Comparison of ENCODE assay signal across 2 cellular contexts in genomic region chr9:125455876-125456275, GRCh38.
A peak's percentile ranks its signal among the peaks of the same experiment; 100 is the strongest.
TF ChIP-seq lines count a peak whose summit lies in the region.

No MANE protein-coding gene starts in this region.

TF ChIP-seq in HCT116, 20 proteins besides CTCF, POLR2A, EP300 and RAD21 (continued from another document):
- TF ChIP-seq, protein P1, sequence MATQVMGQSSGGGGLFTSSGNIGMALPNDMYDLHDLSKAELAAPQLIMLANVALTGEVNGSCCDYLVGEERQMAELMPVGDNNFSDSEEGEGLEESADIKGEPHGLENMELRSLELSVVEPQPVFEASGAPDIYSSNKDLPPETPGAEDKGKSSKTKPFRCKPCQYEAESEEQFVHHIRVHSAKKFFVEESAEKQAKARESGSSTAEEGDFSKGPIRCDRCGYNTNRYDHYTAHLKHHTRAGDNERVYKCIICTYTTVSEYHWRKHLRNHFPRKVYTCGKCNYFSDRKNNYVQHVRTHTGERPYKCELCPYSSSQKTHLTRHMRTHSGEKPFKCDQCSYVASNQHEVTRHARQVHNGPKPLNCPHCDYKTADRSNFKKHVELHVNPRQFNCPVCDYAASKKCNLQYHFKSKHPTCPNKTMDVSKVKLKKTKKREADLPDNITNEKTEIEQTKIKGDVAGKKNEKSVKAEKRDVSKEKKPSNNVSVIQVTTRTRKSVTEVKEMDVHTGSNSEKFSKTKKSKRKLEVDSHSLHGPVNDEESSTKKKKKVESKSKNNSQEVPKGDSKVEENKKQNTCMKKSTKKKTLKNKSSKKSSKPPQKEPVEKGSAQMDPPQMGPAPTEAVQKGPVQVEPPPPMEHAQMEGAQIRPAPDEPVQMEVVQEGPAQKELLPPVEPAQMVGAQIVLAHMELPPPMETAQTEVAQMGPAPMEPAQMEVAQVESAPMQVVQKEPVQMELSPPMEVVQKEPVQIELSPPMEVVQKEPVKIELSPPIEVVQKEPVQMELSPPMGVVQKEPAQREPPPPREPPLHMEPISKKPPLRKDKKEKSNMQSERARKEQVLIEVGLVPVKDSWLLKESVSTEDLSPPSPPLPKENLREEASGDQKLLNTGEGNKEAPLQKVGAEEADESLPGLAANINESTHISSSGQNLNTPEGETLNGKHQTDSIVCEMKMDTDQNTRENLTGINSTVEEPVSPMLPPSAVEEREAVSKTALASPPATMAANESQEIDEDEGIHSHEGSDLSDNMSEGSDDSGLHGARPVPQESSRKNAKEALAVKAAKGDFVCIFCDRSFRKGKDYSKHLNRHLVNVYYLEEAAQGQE (IDR thresholded peaks at IDR 0.05; ENCODE audit: low read depth) = no peak
- TF ChIP-seq ZBTB33 (IDR thresholded peaks at IDR 0.05; ENCODE audit: extremely low read depth, insufficient replicate concordance, low read length) (no peak), SP1 (IDR thresholded peaks at IDR 0.05; ENCODE audit: low read depth) (no peak), FOSL1 (IDR thresholded peaks at IDR 0.05; ENCODE audit: low read depth) (no peak)

TF ChIP-seq in K562, 482 proteins besides CTCF, POLR2A, EP300 and RAD21 (continued from another document):
- TF ChIP-seq, protein P2, sequence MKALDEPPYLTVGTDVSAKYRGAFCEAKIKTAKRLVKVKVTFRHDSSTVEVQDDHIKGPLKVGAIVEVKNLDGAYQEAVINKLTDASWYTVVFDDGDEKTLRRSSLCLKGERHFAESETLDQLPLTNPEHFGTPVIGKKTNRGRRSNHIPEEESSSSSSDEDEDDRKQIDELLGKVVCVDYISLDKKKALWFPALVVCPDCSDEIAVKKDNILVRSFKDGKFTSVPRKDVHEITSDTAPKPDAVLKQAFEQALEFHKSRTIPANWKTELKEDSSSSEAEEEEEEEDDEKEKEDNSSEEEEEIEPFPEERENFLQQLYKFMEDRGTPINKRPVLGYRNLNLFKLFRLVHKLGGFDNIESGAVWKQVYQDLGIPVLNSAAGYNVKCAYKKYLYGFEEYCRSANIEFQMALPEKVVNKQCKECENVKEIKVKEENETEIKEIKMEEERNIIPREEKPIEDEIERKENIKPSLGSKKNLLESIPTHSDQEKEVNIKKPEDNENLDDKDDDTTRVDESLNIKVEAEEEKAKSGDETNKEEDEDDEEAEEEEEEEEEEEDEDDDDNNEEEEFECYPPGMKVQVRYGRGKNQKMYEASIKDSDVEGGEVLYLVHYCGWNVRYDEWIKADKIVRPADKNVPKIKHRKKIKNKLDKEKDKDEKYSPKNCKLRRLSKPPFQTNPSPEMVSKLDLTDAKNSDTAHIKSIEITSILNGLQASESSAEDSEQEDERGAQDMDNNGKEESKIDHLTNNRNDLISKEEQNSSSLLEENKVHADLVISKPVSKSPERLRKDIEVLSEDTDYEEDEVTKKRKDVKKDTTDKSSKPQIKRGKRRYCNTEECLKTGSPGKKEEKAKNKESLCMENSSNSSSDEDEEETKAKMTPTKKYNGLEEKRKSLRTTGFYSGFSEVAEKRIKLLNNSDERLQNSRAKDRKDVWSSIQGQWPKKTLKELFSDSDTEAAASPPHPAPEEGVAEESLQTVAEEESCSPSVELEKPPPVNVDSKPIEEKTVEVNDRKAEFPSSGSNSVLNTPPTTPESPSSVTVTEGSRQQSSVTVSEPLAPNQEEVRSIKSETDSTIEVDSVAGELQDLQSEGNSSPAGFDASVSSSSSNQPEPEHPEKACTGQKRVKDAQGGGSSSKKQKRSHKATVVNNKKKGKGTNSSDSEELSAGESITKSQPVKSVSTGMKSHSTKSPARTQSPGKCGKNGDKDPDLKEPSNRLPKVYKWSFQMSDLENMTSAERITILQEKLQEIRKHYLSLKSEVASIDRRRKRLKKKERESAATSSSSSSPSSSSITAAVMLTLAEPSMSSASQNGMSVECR (CRISPR knock-in tag; IDR thresholded peaks at IDR 0.05) = no peak
- TF ChIP-seq HDAC1 (IDR thresholded peaks at IDR 0.05) = 0 out of 4 replicates have a peak, but pooled peaks of 1 of the 2 experiments have one; percentile 55
- TF ChIP-seq CBX3 (IDR thresholded peaks at IDR 0.05; ENCODE audit: borderline replicate concordance in 1 of 2, low read length in 2 of 2) = peak in 1 of 2 experiments; percentile 96; a peak in 1 of 3 replicates
- TF ChIP-seq, protein P3, sequence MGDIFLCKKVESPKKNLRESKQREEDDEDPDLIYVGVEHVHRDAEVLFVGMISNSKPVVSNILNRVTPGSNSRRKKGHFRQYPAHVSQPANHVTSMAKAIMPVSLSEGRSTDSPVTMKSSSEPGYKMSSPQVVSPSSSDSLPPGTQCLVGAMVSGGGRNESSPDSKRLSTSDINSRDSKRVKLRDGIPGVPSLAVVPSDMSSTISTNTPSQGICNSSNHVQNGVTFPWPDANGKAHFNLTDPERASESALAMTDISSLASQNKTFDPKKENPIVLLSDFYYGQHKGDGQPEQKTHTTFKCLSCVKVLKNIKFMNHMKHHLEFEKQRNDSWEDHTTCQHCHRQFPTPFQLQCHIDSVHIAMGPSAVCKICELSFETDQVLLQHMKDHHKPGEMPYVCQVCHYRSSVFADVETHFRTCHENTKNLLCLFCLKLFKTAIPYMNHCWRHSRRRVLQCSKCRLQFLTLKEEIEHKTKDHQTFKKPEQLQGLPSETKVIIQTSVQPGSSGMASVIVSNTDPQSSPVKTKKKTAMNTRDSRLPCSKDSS (IDR thresholded peaks at IDR 0.05; ENCODE audit: low read depth, partially characterized antibody) = peak; percentile 82
- TF ChIP-seq ZNF766 (CRISPR knock-in tag; conservative IDR thresholded peaks at IDR 0.05) = peak; percentile 46; the same call in 1 of the 2 replicates
- peak; percentile 59 to 77; a peak in 3 of 4 replicates for TF ChIP-seq TRIM24 (IDR thresholded peaks at IDR 0.05)
